In the genomic region with DNA sequence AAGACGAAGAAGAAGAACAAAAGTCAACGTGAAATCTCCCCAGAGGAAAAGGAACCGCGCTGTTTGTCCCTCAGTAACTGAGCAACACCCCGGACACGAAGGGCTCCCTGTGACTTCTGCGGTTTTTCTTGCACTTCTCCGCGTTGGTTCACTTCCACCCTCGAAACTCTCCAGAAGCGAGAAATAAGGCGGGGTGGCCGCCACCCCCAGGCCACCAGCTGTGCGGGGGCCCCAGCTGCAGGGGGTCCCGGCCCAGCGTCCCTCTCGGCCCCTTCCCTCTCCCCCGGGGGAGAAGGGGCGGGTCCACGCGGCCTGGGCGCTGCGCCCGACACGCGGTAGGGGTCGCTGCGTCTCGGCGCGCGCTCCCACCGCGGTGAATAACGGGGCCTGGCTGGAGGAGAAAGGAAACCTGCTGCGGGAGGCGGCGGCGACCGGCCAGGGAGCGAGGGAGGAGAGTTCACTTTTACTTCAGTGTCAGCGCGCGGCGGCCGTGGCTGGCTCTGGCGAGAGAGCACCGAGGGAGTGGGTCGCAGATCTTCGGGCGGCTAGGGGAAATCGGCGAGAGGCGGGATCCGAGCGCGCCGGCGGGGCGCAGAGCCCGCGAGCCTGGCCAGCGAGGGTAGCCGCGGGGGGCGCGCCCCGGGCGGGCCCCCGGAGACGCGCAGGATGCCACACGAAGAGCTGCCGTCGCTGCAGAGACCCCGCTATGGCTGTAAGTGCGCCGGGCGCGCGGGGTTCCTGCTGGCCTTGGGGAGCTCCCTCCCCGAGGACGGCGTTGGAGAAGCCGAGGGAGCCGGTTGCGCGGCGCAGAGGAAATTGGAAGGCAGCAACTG, we compare ENCODE assay signal across 7 cellular contexts. TPM values are rescaled to one million over a fixed set of nuclear protein-coding genes. Genes with fewer than 3 reads are reported as not detected.
A peak's percentile ranks its signal among the peaks of the same experiment; 100 is the strongest.
DNase-seq lines count a peak whose midpoint lies in the region; ATAC-seq and TF ChIP-seq lines count a peak whose summit lies in the region.

A gene with protein sequence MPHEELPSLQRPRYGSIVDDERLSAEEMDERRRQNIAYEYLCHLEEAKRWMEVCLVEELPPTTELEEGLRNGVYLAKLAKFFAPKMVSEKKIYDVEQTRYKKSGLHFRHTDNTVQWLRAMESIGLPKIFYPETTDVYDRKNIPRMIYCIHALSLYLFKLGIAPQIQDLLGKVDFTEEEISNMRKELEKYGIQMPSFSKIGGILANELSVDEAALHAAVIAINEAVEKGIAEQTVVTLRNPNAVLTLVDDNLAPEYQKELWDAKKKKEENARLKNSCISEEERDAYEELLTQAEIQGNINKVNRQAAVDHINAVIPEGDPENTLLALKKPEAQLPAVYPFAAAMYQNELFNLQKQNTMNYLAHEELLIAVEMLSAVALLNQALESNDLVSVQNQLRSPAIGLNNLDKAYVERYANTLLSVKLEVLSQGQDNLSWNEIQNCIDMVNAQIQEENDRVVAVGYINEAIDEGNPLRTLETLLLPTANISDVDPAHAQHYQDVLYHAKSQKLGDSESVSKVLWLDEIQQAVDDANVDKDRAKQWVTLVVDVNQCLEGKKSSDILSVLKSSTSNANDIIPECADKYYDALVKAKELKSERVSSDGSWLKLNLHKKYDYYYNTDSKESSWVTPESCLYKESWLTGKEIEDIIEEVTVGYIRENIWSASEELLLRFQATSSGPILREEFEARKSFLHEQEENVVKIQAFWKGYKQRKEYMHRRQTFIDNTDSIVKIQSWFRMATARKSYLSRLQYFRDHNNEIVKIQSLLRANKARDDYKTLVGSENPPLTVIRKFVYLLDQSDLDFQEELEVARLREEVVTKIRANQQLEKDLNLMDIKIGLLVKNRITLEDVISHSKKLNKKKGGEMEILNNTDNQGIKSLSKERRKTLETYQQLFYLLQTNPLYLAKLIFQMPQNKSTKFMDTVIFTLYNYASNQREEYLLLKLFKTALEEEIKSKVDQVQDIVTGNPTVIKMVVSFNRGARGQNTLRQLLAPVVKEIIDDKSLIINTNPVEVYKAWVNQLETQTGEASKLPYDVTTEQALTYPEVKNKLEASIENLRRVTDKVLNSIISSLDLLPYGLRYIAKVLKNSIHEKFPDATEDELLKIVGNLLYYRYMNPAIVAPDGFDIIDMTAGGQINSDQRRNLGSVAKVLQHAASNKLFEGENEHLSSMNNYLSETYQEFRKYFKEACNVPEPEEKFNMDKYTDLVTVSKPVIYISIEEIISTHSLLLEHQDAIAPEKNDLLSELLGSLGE (N-terminal part only) (plus strand): TSS at position 406 of the 833 bp plus-strand sequence. CDS start 261 bp downstream, at position 667.

- TF ChIP-seq CTCF in dorsolateral prefrontal cortex (IDR thresholded peaks at IDR 0.05 in 54 of 56, conservative IDR thresholded peaks at IDR 0.05 in 2 of 56; ENCODE audit: low read depth in 1 of 56, partially characterized antibody in 56 of 56) = peak in 50 of 56 donors; percentile 24 to 67 (median 50)

- H3K27me3 ChIP-seq in dorsolateral prefrontal cortex = peaks cover 0 to 58% (median 38%) of the 10 kb centered on the region in 45 donors

- peak within 1 kb of the TSS in 12 of 59 donors; percentile 1 to 58 (median 38) for H3K27ac ChIP-seq in dorsolateral prefrontal cortex

- H3K4me3 ChIP-seq in dorsolateral prefrontal cortex = peak within 1 kb of the TSS; percentile 43 to 76 (median 64)

- peak; percentile 72 for ATAC-seq in GM18498 (IDR thresholded peaks at IDR 0.05; ENCODE audit: unreplicated experiment)
- peak; percentile 55 for ATAC-seq in HG02610 (IDR thresholded peaks at IDR 0.05; ENCODE audit: unreplicated experiment)

- peak; percentile 36 for DNase-seq in NCI-H1048 (lab: John Stamatoyannopoulos, UW)
- peak; percentile 85 for DNase-seq in activated CD4-positive, alpha-beta T cell treated with anti-CD3 and anti-CD28 coated beads for 48 hours
- peak in 5 of 10 donors; percentile 11 to 58 (median 41) for DNase-seq in dorsolateral prefrontal cortex
- DNase-seq in lung microvascular endothelial cell (ENCODE audit: low read depth in 2 of 2) = peak; percentile 64 to 76
- DNase-seq in stimulated activated CD8-positive, alpha-beta memory T cell treated with anti-CD3 and anti-CD28 coated beads, Interleukin-12 subunit alpha, Interleukin-12 subunit beta, amount 100 ng/mL, for 24 hours (ENCODE audit: extremely low read depth) = peak; percentile 64

- intact Hi-C loops in dorsolateral prefrontal cortex (cut with DNase I) = no loop called here

RNA-seq across cellular contexts. Expression of the gene that starts here (rescaled TPM):
- total RNA-seq in dorsolateral prefrontal cortex = 1 to 10 TPM in 111 of 120 experiments, under 1 TPM in 9; 0.66 to 7.9 (median 2.5) TPM
- total RNA-seq in lung microvascular endothelial cell = 1.5 and 3.4 TPM in 2 replicates
